ENCODE assay signal across 1 cellular context in genomic region chr7:25940086-25940906, GRCh38.
A peak's percentile ranks its signal among the peaks of the same experiment; 100 is the strongest.
TF ChIP-seq lines count a peak whose summit lies in the region.

No MANE protein-coding gene starts in this region.

TF ChIP-seq in HEK293, 187 proteins besides CTCF, POLR2A, EP300 and RAD21 (continued from another document):
- TF ChIP-seq PRDM2 (tag by site-specific recombination; IDR thresholded peaks at IDR 0.05; ENCODE audit: borderline replicate concordance) = no peak
- TF ChIP-seq SP7 (tag by site-specific recombination; IDR thresholded peaks at IDR 0.05) = peak; percentile 63
- TF ChIP-seq ZNF132 (tag by site-specific recombination; IDR thresholded peaks at IDR 0.05; ENCODE audit: borderline replicate concordance) = no peak
- TF ChIP-seq ZNF561 (tag by site-specific recombination; IDR thresholded peaks at IDR 0.05; ENCODE audit: borderline replicate concordance) = 0 out of 2 replicates have a peak, but pooled peaks have one; percentile 33
- no peak for TF ChIP-seq HOXA7 (CRISPR knock-in tag; IDR thresholded peaks at IDR 0.05; ENCODE audit: borderline replicate concordance)
- TF ChIP-seq, protein P1, sequence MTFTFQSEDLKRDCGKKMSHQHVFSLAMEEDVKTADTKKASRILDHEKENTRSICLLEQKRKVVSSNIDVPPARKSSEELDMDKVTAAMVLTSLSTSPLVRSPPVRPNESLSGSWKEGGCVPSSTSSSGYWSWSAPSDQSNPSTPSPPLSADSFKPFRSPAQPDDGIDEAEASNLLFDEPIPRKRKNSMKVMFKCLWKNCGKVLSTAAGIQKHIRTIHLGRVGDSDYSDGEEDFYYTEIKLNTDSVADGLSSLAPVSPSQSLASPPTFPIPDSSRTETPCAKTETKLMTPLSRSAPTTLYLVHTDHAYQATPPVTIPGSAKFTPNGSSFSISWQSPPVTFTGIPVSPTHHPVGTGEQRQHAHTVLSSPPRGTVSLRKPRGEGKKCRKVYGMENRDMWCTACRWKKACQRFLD (tag by site-specific recombination; IDR thresholded peaks at IDR 0.05) = no peak
- TF ChIP-seq, protein P2, sequence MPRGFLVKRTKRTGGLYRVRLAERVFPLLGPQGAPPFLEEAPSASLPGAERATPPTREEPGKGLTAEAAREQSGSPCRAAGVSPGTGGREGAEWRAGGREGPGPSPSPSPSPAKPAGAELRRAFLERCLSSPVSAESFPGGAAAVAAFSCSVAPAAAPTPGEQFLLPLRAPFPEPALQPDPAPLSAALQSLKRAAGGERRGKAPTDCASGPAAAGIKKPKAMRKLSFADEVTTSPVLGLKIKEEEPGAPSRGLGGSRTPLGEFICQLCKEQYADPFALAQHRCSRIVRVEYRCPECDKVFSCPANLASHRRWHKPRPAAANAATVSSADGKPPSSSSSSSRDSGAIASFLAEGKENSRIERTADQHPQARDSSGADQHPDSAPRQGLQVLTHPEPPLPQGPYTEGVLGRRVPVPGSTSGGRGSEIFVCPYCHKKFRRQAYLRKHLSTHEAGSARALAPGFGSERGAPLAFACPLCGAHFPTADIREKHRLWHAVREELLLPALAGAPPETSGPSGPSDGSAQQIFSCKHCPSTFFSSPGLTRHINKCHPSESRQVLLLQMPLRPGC (tag by site-specific recombination; IDR thresholded peaks at IDR 0.05) = no peak
- no peak for TF ChIP-seq ZNF292 (tag by site-specific recombination; IDR thresholded peaks at IDR 0.05; ENCODE audit: borderline replicate concordance, low read depth)
- TF ChIP-seq ZNF433 (tag by site-specific recombination; IDR thresholded peaks at IDR 0.05; ENCODE audit: low read depth) = no peak
- TF ChIP-seq, protein P3, sequence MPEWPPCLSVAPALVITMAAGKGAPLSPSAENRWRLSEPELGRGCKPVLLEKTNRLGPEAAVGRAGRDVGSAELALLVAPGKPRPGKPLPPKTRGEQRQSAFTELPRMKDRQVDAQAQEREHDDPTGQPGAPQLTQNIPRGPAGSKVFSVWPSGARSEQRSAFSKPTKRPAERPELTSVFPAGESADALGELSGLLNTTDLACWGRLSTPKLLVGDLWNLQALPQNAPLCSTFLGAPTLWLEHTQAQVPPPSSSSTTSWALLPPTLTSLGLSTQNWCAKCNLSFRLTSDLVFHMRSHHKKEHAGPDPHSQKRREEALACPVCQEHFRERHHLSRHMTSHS (tag by site-specific recombination; IDR thresholded peaks at IDR 0.05) = no peak
- TF ChIP-seq ZNF843 (tag by site-specific recombination; IDR thresholded peaks at IDR 0.05) = no peak
- TF ChIP-seq ZNF416 (tag by site-specific recombination; IDR thresholded peaks at IDR 0.05) = no peak
- peak; percentile 87 for TF ChIP-seq ZIC2 (tag by site-specific recombination; IDR thresholded peaks at IDR 0.05)
- no peak for TF ChIP-seq ZNF549 (tag by site-specific recombination; IDR thresholded peaks at IDR 0.05)
- TF ChIP-seq AEBP2 (tag by site-specific recombination; IDR thresholded peaks at IDR 0.05; ENCODE audit: borderline replicate concordance) = no peak
- no peak for TF ChIP-seq ZNF19 (tag by site-specific recombination; IDR thresholded peaks at IDR 0.05; ENCODE audit: low read depth)
- TF ChIP-seq ZBTB17 (tag by site-specific recombination; IDR thresholded peaks at IDR 0.05) = no peak
- TF ChIP-seq ZNF658 (tag by site-specific recombination; IDR thresholded peaks at IDR 0.05) = no peak
- no peak for TF ChIP-seq SALL2 (tag by site-specific recombination; IDR thresholded peaks at IDR 0.05; ENCODE audit: borderline replicate concordance)
- TF ChIP-seq GLIS1 (tag by site-specific recombination; IDR thresholded peaks at IDR 0.05) = peak; percentile 76
- TF ChIP-seq ZNF138 (tag by site-specific recombination; IDR thresholded peaks at IDR 0.05; ENCODE audit: borderline replicate concordance) = no peak
- no peak for TF ChIP-seq ZNF169 (tag by site-specific recombination; IDR thresholded peaks at IDR 0.05)
- peak; percentile 71; the same call in 1 of the 2 replicates for TF ChIP-seq ZNF24 (tag by site-specific recombination; IDR thresholded peaks at IDR 0.05)
- TF ChIP-seq, protein P4, sequence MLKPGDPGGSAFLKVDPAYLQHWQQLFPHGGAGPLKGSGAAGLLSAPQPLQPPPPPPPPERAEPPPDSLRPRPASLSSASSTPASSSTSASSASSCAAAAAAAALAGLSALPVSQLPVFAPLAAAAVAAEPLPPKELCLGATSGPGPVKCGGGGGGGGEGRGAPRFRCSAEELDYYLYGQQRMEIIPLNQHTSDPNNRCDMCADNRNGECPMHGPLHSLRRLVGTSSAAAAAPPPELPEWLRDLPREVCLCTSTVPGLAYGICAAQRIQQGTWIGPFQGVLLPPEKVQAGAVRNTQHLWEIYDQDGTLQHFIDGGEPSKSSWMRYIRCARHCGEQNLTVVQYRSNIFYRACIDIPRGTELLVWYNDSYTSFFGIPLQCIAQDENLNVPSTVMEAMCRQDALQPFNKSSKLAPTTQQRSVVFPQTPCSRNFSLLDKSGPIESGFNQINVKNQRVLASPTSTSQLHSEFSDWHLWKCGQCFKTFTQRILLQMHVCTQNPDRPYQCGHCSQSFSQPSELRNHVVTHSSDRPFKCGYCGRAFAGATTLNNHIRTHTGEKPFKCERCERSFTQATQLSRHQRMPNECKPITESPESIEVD (tag by site-specific recombination; IDR thresholded peaks at IDR 0.05) = peak; percentile 59
- 0 out of 2 replicates have a peak, but pooled peaks have one; percentile 47 for TF ChIP-seq ZBTB44 (tag by site-specific recombination; IDR thresholded peaks at IDR 0.05)
